16 cellular contexts compared by ENCODE assay signal in the genomic region with DNA sequence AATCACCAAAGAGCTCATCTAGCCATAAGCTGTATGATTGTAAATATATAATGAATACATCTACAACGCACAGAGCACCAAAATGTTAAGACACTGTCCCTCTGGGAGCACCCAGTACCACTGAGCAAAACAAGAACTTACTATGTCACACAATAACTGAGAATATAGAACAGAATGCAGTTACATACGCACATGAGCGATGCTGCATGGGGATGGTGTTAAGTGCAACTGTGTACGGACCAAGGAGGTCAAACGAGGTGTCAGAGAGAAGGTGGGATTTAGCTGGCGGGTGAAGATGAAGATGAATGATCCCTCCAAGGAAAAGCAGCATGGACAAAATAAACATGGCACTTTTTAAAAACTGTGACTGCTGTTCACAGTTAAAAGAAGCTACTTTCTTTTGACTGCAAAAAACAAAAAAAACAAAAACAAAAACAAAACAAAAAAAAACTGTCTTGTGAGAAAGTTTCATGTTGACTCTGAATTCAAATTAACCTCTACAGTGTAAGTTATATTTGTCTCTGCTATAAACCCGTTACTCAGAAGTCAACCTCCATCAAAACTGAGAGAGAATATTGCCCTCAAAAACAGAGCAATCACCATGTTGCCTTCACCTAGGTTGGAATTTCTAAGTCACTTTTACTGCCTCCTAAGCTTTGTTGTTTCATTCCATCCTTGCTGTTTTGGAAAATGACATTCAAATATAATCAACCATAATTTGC.
DNase-seq lines count a peak whose midpoint lies in the region; ATAC-seq, FAIRE-seq and TF ChIP-seq lines count a peak whose summit lies in the region.
"Had no signal": no experiment of that assay in that cellular context is flagged by ENCODE, and none has a peak within 500 bp of the region (broad histone marks: within the 10 kb centered on the region; RNA-seq: fewer than 3 reads in every experiment).

No MANE protein-coding gene starts in this region.

- H3K4me3 Mint-ChIP-seq in activated T-helper 1 cell treated with anti-CD3 and anti-CD28 coated beads, Interleukin-12 subunit alpha, Interleukin-12 subunit beta, Interleukin-2, Interleukin-4 antibody, amounts not matched to agents 30 ng/mL and 10 ng/mL and 1 ng/mL, durations not matched to agents 14 hours and 24 hours and 36 hours = no peak overlapping the region
- H3K4me3 Mint-ChIP-seq in effector memory CD8-positive, alpha-beta T cell = no peak overlapping the region
- H3K4me3 Mint-ChIP-seq: CD14-positive monocyte, T-helper 17 cell had no signal

- H3K36me3 Mint-ChIP-seq in activated T-helper 1 cell treated with anti-CD3 and anti-CD28 coated beads, Interleukin-12 subunit alpha, Interleukin-12 subunit beta, Interleukin-2, Interleukin-4 antibody, amounts not matched to agents 30 ng/mL and 10 ng/mL and 1 ng/mL, durations not matched to agents 14 hours and 24 hours and 36 hours (ENCODE audit: low read depth) = peaks cover 9% of the 10 kb centered on the region
- H3K36me3 Mint-ChIP-seq in effector memory CD8-positive, alpha-beta T cell (ENCODE audit: insufficient read depth) = no peaks in the 10 kb centered on the region

- peak; percentile 76 for ATAC-seq in HG02885 (IDR thresholded peaks at IDR 0.05; ENCODE audit: poor library complexity, unreplicated experiment)
- no peak for ATAC-seq in effector memory CD8-positive, alpha-beta T cell (replicated peaks)
- no peak for ATAC-seq in HG03520 (IDR thresholded peaks at IDR 0.05; ENCODE audit: unreplicated experiment)
- ATAC-seq: A549, T-helper 17 cell had no signal

- intact Hi-C loops in activated T-helper 1 cell treated with anti-CD3 and anti-CD28 coated beads, Interleukin-12 subunit alpha, Interleukin-12 subunit beta, Interleukin-2, Interleukin-4 antibody, amounts not matched to agents 30 ng/mL and 10 ng/mL and 1 ng/mL, durations not matched to agents 14 hours and 24 hours and 36 hours (cut with micrococcal nuclease) = loop anchor here (1.0 to 5.0 kb wide), 3 partner anchors 16 to 340 kb away; no protein-coding TSS in a partner anchor
- intact Hi-C loops in posterior cingulate gyrus (cut with DNase I) = no loop called here

- peak overlapping the region; percentile 44 for H3K27ac Mint-ChIP-seq in activated T-helper 1 cell treated with anti-CD3 and anti-CD28 coated beads, Interleukin-12 subunit alpha, Interleukin-12 subunit beta, Interleukin-2, Interleukin-4 antibody, amounts not matched to agents 30 ng/mL and 10 ng/mL and 1 ng/mL, durations not matched to agents 14 hours and 24 hours and 36 hours
- H3K27ac Mint-ChIP-seq in effector memory CD8-positive, alpha-beta T cell = no peak overlapping the region
- H3K27ac Mint-ChIP-seq: T-helper 17 cell had no signal

- DNase-seq in GM12891 (ENCODE audit: insufficient read length, low spot score) (no peak), GM20000 (ENCODE audit: low spot score) (peak; percentile 7), posterior cingulate gyrus (no peak), dedifferentiated amniotic fluid mesenchymal stem cell (ENCODE audit: extremely low spot score) (no peak)
- DNase-seq in activated T-helper 1 cell treated with anti-CD3 and anti-CD28 coated beads, Interleukin-12 subunit alpha, Interleukin-12 subunit beta, Interleukin-2, Interleukin-4 antibody, amounts not matched to agents 30 ng/mL and 10 ng/mL and 1 ng/mL, durations not matched to agents 14 hours and 24 hours and 36 hours (ENCODE audit: low spot score) = no peak
- DNase-seq in effector memory CD8-positive, alpha-beta T cell = no peak
- DNase-seq: NCI-H1092, NCI-H187, NCI-H748 treated with DMSO at 0.1 percent for 48 hours, Peyer's patch, SHP77, T-helper 17 cell had no signal

- no peaks in the 10 kb centered on the region for H3K27me3 Mint-ChIP-seq in activated T-helper 1 cell treated with anti-CD3 and anti-CD28 coated beads, Interleukin-12 subunit alpha, Interleukin-12 subunit beta, Interleukin-2, Interleukin-4 antibody, amounts not matched to agents 30 ng/mL and 10 ng/mL and 1 ng/mL, durations not matched to agents 14 hours and 24 hours and 36 hours (ENCODE audit: insufficient read depth)
- no peaks in the 10 kb centered on the region for H3K27me3 Mint-ChIP-seq in effector memory CD8-positive, alpha-beta T cell
- H3K27me3 Mint-ChIP-seq: T-helper 17 cell had no signal

- FAIRE-seq in GM12891 (lab: Jason Lieb, UNC) = peak; percentile 60
- FAIRE-seq: A549 had no signal

- H3K9me3 Mint-ChIP-seq in activated T-helper 1 cell treated with anti-CD3 and anti-CD28 coated beads, Interleukin-12 subunit alpha, Interleukin-12 subunit beta, Interleukin-2, Interleukin-4 antibody, amounts not matched to agents 30 ng/mL and 10 ng/mL and 1 ng/mL, durations not matched to agents 14 hours and 24 hours and 36 hours = no peaks in the 10 kb centered on the region
- H3K9me3 Mint-ChIP-seq in effector memory CD8-positive, alpha-beta T cell = no peaks in the 10 kb centered on the region
- H3K9me3 Mint-ChIP-seq: CD14-positive monocyte had no signal

- no peak for TF ChIP-seq POLR2A in GM12891 (IDR thresholded peaks at IDR 0.05; ENCODE audit: low read depth, low read length)

- H3K4me1 Mint-ChIP-seq in activated T-helper 1 cell treated with anti-CD3 and anti-CD28 coated beads, Interleukin-12 subunit alpha, Interleukin-12 subunit beta, Interleukin-2, Interleukin-4 antibody, amounts not matched to agents 30 ng/mL and 10 ng/mL and 1 ng/mL, durations not matched to agents 14 hours and 24 hours and 36 hours (ENCODE audit: low read depth) = peaks cover 39% of the 10 kb centered on the region
- peaks cover 0 to 2% of the 10 kb centered on the region in 2 donors for H3K4me1 Mint-ChIP-seq in effector memory CD8-positive, alpha-beta T cell (ENCODE audit: low read depth in 2 of 2)

- no peak for TF ChIP-seq CTCF in GM20000 (IDR thresholded peaks at IDR 0.05; ENCODE audit: extremely low read depth, missing control alignments)

TF ChIP-seq in GM12891, 5 proteins besides CTCF, POLR2A, EP300 and RAD21:
- TF ChIP-seq SPI1 (IDR thresholded peaks at IDR 0.05; ENCODE audit: low read depth, low read length) (no peak), TAF1 (IDR thresholded peaks at IDR 0.05; ENCODE audit: low read depth, low read length) (no peak), PAX5 (IDR thresholded peaks at IDR 0.05; ENCODE audit: insufficient read depth, low read length, severe bottlenecking) (no peak), POLR2AphosphoS5 (IDR thresholded peaks at IDR 0.05; ENCODE audit: low read depth, low read length) (no peak), POU2F2 (IDR thresholded peaks at IDR 0.05; ENCODE audit: low read depth, low read length) (no peak)
